1 cellular context compared by ENCODE assay signal in the genomic region with DNA sequence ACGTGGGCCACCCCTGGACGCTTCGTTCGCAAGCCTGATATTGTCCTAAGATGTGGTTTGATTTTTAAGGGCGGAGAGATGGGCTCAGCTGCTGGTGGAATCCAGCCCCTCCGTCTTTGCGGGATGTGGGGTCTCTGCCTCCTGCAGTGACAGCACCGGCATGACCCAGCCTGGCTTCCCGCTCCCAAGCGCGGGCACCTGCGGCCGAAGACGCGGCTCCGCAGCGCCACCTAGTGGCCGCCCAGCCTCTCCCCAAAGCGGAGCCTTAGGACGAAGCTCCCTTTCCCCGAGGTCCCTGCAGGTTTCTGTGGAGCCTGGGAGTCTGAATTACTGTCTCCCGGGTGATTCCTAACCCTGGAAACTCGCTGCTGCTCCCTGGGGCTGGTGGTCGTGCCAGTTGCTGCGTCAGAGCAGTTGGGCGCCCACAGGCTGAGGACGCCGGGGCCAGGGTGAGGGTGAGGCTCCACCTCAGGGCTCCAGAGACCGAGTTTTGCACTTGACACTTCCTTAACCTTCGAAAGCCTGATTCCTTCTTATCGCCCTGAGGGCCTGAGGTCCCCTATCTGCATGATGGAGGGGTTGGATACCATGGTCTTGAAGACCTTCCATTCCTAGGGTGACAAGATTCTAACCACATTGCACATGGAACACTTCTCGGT.
A peak's percentile ranks its signal among the peaks of the same experiment; 100 is the strongest.
TF ChIP-seq lines count a peak whose summit lies in the region.

No MANE protein-coding gene starts in this region.

TF ChIP-seq in WTC11, 78 proteins besides CTCF, POLR2A, EP300 and RAD21 (continued from another document and continues in another):
- TF ChIP-seq, protein P1, sequence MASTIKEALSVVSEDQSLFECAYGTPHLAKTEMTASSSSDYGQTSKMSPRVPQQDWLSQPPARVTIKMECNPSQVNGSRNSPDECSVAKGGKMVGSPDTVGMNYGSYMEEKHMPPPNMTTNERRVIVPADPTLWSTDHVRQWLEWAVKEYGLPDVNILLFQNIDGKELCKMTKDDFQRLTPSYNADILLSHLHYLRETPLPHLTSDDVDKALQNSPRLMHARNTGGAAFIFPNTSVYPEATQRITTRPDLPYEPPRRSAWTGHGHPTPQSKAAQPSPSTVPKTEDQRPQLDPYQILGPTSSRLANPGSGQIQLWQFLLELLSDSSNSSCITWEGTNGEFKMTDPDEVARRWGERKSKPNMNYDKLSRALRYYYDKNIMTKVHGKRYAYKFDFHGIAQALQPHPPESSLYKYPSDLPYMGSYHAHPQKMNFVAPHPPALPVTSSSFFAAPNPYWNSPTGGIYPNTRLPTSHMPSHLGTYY (CRISPR knock-in tag; IDR thresholded peaks at IDR 0.05): no peak
- TF ChIP-seq, protein P2, sequence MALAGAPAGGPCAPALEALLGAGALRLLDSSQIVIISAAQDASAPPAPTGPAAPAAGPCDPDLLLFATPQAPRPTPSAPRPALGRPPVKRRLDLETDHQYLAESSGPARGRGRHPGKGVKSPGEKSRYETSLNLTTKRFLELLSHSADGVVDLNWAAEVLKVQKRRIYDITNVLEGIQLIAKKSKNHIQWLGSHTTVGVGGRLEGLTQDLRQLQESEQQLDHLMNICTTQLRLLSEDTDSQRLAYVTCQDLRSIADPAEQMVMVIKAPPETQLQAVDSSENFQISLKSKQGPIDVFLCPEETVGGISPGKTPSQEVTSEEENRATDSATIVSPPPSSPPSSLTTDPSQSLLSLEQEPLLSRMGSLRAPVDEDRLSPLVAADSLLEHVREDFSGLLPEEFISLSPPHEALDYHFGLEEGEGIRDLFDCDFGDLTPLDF (CRISPR knock-in tag; IDR thresholded peaks at IDR 0.05): no peak
- TF ChIP-seq, protein P3, sequence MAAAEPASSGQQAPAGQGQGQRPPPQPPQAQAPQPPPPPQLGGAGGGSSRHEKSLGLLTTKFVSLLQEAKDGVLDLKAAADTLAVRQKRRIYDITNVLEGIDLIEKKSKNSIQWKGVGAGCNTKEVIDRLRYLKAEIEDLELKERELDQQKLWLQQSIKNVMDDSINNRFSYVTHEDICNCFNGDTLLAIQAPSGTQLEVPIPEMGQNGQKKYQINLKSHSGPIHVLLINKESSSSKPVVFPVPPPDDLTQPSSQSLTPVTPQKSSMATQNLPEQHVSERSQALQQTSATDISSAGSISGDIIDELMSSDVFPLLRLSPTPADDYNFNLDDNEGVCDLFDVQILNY (CRISPR knock-in tag; IDR thresholded peaks at IDR 0.05): peak; percentile 74; the same call in 1 of the 2 replicates
- TF ChIP-seq, protein P4, sequence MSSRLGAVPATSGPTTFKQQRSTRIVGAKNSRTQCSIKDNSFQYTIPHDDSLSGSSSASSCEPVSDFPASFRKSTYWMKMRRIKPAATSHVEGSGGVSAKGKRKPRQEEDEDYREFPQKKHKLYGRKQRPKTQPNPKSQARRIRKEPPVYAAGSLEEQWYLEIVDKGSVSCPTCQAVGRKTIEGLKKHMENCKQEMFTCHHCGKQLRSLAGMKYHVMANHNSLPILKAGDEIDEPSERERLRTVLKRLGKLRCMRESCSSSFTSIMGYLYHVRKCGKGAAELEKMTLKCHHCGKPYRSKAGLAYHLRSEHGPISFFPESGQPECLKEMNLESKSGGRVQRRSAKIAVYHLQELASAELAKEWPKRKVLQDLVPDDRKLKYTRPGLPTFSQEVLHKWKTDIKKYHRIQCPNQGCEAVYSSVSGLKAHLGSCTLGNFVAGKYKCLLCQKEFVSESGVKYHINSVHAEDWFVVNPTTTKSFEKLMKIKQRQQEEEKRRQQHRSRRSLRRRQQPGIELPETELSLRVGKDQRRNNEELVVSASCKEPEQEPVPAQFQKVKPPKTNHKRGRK (CRISPR knock-in tag; IDR thresholded peaks at IDR 0.05; ENCODE audit: borderline replicate concordance): no peak
- TF ChIP-seq MXD4 (CRISPR knock-in tag; IDR thresholded peaks at IDR 0.05; ENCODE audit: borderline replicate concordance) (no peak), GRHL2 (CRISPR knock-in tag; IDR thresholded peaks at IDR 0.05; ENCODE audit: insufficient replicate concordance, severe bottlenecking) (no peak), CREB1 (CRISPR knock-in tag; IDR thresholded peaks at IDR 0.05) (no peak), TP53 (CRISPR knock-in tag; IDR thresholded peaks at IDR 0.05) (no peak), FOXP1 (CRISPR knock-in tag; IDR thresholded peaks at IDR 0.05; ENCODE audit: borderline replicate concordance) (no peak), KAT7 (CRISPR knock-in tag; IDR thresholded peaks at IDR 0.05; ENCODE audit: borderline replicate concordance) (no peak), RELA (CRISPR knock-in tag; IDR thresholded peaks at IDR 0.05; ENCODE audit: borderline replicate concordance) (no peak), NFYB (CRISPR knock-in tag; conservative IDR thresholded peaks at IDR 0.05; ENCODE audit: low read depth) (no peak), ZNF138 (CRISPR knock-in tag; conservative IDR thresholded peaks at IDR 0.05) (no peak), TCF7 (CRISPR knock-in tag; IDR thresholded peaks at IDR 0.05; ENCODE audit: low read depth) (no peak), SMAD3 (CRISPR knock-in tag; IDR thresholded peaks at IDR 0.05; ENCODE audit: borderline replicate concordance) (no peak), CBFB (CRISPR knock-in tag; IDR thresholded peaks at IDR 0.05; ENCODE audit: low read depth) (no peak), ETV6 (CRISPR knock-in tag; IDR thresholded peaks at IDR 0.05) (peak; percentile 60; the same call in 1 of the 2 replicates), ZNF671 (CRISPR knock-in tag; IDR thresholded peaks at IDR 0.05) (no peak), SOX15 (CRISPR knock-in tag; IDR thresholded peaks at IDR 0.05) (no peak)
- TF ChIP-seq, protein P5, sequence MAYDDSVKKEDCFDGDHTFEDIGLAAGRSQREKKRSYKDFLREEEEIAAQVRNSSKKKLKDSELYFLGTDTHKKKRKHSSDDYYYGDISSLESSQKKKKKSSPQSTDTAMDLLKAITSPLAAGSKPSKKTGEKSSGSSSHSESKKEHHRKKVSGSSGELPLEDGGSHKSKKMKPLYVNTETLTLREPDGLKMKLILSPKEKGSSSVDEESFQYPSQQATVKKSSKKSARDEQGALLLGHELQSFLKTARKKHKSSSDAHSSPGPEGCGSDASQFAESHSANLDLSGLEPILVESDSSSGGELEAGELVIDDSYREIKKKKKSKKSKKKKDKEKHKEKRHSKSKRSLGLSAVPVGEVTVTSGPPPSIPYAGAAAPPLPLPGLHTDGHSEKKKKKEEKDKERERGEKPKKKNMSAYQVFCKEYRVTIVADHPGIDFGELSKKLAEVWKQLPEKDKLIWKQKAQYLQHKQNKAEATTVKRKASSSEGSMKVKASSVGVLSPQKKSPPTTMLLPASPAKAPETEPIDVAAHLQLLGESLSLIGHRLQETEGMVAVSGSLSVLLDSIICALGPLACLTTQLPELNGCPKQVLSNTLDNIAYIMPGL (CRISPR knock-in tag; IDR thresholded peaks at IDR 0.05): peak; percentile 68; the same call in 1 of the 2 replicates
- TF ChIP-seq, protein P6, sequence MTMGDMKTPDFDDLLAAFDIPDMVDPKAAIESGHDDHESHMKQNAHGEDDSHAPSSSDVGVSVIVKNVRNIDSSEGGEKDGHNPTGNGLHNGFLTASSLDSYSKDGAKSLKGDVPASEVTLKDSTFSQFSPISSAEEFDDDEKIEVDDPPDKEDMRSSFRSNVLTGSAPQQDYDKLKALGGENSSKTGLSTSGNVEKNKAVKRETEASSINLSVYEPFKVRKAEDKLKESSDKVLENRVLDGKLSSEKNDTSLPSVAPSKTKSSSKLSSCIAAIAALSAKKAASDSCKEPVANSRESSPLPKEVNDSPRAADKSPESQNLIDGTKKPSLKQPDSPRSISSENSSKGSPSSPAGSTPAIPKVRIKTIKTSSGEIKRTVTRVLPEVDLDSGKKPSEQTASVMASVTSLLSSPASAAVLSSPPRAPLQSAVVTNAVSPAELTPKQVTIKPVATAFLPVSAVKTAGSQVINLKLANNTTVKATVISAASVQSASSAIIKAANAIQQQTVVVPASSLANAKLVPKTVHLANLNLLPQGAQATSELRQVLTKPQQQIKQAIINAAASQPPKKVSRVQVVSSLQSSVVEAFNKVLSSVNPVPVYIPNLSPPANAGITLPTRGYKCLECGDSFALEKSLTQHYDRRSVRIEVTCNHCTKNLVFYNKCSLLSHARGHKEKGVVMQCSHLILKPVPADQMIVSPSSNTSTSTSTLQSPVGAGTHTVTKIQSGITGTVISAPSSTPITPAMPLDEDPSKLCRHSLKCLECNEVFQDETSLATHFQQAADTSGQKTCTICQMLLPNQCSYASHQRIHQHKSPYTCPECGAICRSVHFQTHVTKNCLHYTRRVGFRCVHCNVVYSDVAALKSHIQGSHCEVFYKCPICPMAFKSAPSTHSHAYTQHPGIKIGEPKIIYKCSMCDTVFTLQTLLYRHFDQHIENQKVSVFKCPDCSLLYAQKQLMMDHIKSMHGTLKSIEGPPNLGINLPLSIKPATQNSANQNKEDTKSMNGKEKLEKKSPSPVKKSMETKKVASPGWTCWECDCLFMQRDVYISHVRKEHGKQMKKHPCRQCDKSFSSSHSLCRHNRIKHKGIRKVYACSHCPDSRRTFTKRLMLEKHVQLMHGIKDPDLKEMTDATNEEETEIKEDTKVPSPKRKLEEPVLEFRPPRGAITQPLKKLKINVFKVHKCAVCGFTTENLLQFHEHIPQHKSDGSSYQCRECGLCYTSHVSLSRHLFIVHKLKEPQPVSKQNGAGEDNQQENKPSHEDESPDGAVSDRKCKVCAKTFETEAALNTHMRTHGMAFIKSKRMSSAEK (CRISPR knock-in tag; IDR thresholded peaks at IDR 0.05; ENCODE audit: borderline replicate concordance): no peak
- TF ChIP-seq, protein P7, sequence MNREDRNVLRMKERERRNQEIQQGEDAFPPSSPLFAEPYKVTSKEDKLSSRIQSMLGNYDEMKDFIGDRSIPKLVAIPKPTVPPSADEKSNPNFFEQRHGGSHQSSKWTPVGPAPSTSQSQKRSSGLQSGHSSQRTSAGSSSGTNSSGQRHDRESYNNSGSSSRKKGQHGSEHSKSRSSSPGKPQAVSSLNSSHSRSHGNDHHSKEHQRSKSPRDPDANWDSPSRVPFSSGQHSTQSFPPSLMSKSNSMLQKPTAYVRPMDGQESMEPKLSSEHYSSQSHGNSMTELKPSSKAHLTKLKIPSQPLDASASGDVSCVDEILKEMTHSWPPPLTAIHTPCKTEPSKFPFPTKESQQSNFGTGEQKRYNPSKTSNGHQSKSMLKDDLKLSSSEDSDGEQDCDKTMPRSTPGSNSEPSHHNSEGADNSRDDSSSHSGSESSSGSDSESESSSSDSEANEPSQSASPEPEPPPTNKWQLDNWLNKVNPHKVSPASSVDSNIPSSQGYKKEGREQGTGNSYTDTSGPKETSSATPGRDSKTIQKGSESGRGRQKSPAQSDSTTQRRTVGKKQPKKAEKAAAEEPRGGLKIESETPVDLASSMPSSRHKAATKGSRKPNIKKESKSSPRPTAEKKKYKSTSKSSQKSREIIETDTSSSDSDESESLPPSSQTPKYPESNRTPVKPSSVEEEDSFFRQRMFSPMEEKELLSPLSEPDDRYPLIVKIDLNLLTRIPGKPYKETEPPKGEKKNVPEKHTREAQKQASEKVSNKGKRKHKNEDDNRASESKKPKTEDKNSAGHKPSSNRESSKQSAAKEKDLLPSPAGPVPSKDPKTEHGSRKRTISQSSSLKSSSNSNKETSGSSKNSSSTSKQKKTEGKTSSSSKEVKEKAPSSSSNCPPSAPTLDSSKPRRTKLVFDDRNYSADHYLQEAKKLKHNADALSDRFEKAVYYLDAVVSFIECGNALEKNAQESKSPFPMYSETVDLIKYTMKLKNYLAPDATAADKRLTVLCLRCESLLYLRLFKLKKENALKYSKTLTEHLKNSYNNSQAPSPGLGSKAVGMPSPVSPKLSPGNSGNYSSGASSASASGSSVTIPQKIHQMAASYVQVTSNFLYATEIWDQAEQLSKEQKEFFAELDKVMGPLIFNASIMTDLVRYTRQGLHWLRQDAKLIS (CRISPR knock-in tag; IDR thresholded peaks at IDR 0.05; ENCODE audit: borderline replicate concordance): no peak
- TF ChIP-seq, protein P8, sequence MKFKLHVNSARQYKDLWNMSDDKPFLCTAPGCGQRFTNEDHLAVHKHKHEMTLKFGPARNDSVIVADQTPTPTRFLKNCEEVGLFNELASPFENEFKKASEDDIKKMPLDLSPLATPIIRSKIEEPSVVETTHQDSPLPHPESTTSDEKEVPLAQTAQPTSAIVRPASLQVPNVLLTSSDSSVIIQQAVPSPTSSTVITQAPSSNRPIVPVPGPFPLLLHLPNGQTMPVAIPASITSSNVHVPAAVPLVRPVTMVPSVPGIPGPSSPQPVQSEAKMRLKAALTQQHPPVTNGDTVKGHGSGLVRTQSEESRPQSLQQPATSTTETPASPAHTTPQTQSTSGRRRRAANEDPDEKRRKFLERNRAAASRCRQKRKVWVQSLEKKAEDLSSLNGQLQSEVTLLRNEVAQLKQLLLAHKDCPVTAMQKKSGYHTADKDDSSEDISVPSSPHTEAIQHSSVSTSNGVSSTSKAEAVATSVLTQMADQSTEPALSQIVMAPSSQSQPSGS (CRISPR knock-in tag; IDR thresholded peaks at IDR 0.05; ENCODE audit: borderline replicate concordance, low read depth): no peak
- TF ChIP-seq, protein P9, sequence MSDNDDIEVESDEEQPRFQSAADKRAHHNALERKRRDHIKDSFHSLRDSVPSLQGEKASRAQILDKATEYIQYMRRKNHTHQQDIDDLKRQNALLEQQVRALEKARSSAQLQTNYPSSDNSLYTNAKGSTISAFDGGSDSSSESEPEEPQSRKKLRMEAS (CRISPR knock-in tag; IDR thresholded peaks at IDR 0.05): peak; percentile 79
- TF ChIP-seq, protein P10, sequence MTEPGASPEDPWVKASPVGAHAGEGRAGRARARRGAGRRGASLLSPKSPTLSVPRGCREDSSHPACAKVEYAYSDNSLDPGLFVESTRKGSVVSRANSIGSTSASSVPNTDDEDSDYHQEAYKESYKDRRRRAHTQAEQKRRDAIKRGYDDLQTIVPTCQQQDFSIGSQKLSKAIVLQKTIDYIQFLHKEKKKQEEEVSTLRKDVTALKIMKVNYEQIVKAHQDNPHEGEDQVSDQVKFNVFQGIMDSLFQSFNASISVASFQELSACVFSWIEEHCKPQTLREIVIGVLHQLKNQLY (CRISPR knock-in tag; IDR thresholded peaks at IDR 0.05): no peak
- TF ChIP-seq, protein P11, sequence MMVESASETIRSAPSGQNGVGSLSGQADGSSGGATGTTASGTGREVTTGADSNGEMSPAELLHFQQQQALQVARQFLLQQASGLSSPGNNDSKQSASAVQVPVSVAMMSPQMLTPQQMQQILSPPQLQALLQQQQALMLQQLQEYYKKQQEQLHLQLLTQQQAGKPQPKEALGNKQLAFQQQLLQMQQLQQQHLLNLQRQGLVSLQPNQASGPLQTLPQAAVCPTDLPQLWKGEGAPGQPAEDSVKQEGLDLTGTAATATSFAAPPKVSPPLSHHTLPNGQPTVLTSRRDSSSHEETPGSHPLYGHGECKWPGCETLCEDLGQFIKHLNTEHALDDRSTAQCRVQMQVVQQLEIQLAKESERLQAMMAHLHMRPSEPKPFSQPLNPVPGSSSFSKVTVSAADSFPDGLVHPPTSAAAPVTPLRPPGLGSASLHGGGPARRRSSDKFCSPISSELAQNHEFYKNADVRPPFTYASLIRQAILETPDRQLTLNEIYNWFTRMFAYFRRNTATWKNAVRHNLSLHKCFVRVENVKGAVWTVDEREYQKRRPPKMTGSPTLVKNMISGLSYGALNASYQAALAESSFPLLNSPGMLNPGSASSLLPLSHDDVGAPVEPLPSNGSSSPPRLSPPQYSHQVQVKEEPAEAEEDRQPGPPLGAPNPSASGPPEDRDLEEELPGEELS (CRISPR knock-in tag; IDR thresholded peaks at IDR 0.05): no peak
- TF ChIP-seq, protein P12, sequence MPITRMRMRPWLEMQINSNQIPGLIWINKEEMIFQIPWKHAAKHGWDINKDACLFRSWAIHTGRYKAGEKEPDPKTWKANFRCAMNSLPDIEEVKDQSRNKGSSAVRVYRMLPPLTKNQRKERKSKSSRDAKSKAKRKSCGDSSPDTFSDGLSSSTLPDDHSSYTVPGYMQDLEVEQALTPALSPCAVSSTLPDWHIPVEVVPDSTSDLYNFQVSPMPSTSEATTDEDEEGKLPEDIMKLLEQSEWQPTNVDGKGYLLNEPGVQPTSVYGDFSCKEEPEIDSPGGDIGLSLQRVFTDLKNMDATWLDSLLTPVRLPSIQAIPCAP (CRISPR knock-in tag; IDR thresholded peaks at IDR 0.05): no peak
